In the genomic region with DNA sequence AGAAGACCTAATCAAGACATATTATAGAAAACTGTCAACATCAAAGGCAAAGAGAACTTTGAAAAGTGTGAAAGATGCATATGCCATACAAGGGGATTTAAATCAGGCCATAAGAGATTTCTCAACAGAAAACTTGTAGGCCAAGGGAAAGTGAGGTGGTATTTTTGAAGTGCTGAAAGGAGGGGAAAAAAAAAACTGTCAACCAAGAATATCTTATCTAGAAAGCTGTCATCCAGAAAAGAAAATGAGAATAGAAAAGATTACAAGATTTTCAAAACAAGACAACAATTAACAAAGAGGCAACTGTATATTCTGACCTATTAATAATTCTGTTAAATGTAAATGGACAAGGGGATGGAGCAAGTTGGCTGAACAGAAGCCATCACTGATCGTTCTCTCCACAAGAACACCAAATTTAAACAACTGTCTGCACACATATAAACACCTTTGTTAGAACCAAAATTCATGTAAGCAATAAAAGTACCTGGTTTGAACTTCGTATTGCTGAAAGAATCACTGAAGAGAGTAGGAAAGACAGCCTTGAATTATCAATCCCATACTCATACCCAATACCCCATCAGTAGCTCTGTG, we compare ENCODE assay signal across 28 cellular contexts.
"Had no signal": no experiment of that assay in that cellular context is flagged by ENCODE, and none has a peak within 500 bp of the region (broad histone marks: within the 10 kb centered on the region; RNA-seq: fewer than 3 reads in every experiment).

No MANE protein-coding gene starts in this region.

- H3K9me3 ChIP-seq: testis, thyroid gland, transverse colon, uterus, vagina had no signal

- H3K27me3 Mint-ChIP-seq: stimulated activated memory B cell treated with anti-CD40 and anti-IgM and Interleukin-4, amounts not matched to agents 10 μg/mL and 1 μg/mL and 100 μg/mL, for 72 hours; stimulated activated naive B cell treated with anti-CD40 and anti-IgM and Interleukin-4, amounts not matched to agents 10 μg/mL and 1 μg/mL and 100 μg/mL, for 72 hours; stimulated activated naive CD8-positive, alpha-beta T cell treated with anti-CD3 and anti-CD28 coated beads, Interleukin-15, amount 100 ng/mL, for 72 hours; stimulated activated naive CD8-positive, alpha-beta T cell treated with anti-CD3 and anti-CD28 coated beads, Interleukin-15, Interleukin-2, amounts not matched to agents 100 ng/mL and 50 ng/mL, for 24 hours; type B pancreatic cell had no signal

- H3K27me3 ChIP-seq: stomach, suprapubic skin, testis, thyroid gland, tibial artery, tibial nerve, transverse colon, upper lobe of left lung, upper lobe of right lung, uterus, vagina had no signal

- H3K4me3 ChIP-seq: stomach, suprapubic skin, testis, thoracic aorta, thyroid gland, tibial artery, tibial nerve, transverse colon, upper lobe of left lung, upper lobe of right lung, uterus, vagina had no signal

- H3K27ac ChIP-seq: stomach, suprapubic skin, testis, thoracic aorta, thyroid gland, tibial artery, tibial nerve, transverse colon, upper lobe of left lung, upper lobe of right lung, uterus, vagina had no signal

- H3K36me3 Mint-ChIP-seq: stimulated activated effector memory CD8-positive, alpha-beta T cell treated with anti-CD3 and anti-CD28 coated beads, Interleukin-12 subunit alpha, Interleukin-12 subunit beta, amount 100 ng/mL, for 72 hours; type B pancreatic cell had no signal

- H3K36me3 ChIP-seq: stomach, suprapubic skin, thoracic aorta, thyroid gland, tibial artery, tibial nerve, transverse colon, upper lobe of left lung, upper lobe of right lung, uterus, vagina had no signal

- H3K4me3 Mint-ChIP-seq: stimulated activated effector memory CD8-positive, alpha-beta T cell treated with anti-CD3 and anti-CD28 coated beads, Interleukin-12 subunit alpha, Interleukin-12 subunit beta, amount 100 ng/mL, for 72 hours; stimulated activated memory B cell treated with anti-CD40 and anti-IgM and Interleukin-4, amounts not matched to agents 10 μg/mL and 1 μg/mL and 100 μg/mL, for 72 hours; stimulated activated naive B cell treated with anti-CD40 and anti-IgM and Interleukin-4, amounts not matched to agents 10 μg/mL and 1 μg/mL and 100 μg/mL, for 72 hours; stimulated activated naive CD8-positive, alpha-beta T cell treated with anti-CD3 and anti-CD28 coated beads, Interleukin-15, amount 100 ng/mL, for 72 hours; stimulated activated naive CD8-positive, alpha-beta T cell treated with anti-CD3 and anti-CD28 coated beads, Interleukin-15, Interleukin-2, amounts not matched to agents 100 ng/mL and 50 ng/mL, for 24 hours; type B pancreatic cell had no signal

- H3K27ac Mint-ChIP-seq: stimulated activated effector memory CD8-positive, alpha-beta T cell treated with anti-CD3 and anti-CD28 coated beads, Interleukin-12 subunit alpha, Interleukin-12 subunit beta, amount 100 ng/mL, for 72 hours; stimulated activated memory B cell treated with anti-CD40 and anti-IgM and Interleukin-4, amounts not matched to agents 10 μg/mL and 1 μg/mL and 100 μg/mL, for 72 hours; stimulated activated naive B cell treated with anti-CD40 and anti-IgM and Interleukin-4, amounts not matched to agents 10 μg/mL and 1 μg/mL and 100 μg/mL, for 72 hours; stimulated activated naive CD8-positive, alpha-beta T cell treated with anti-CD3 and anti-CD28 coated beads, Interleukin-15, amount 100 ng/mL, for 72 hours; stimulated activated naive CD8-positive, alpha-beta T cell treated with anti-CD3 and anti-CD28 coated beads, Interleukin-15, Interleukin-2, amounts not matched to agents 100 ng/mL and 50 ng/mL, for 24 hours; type B pancreatic cell had no signal

- DNase-seq: stimulated activated CD4-positive, alpha-beta T cell treated with anti-CD3 and anti-CD28 coated beads, Interleukin-2, amount 100 ng/mL, for 48 hours; stimulated activated CD4-positive, alpha-beta T cell treated with anti-CD3 and anti-CD28 coated beads, Interleukin-4, amount 100 ng/mL, for 1 hour; stimulated activated CD4-positive, alpha-beta T cell treated with anti-CD3 and anti-CD28 coated beads, Interleukin-4, amount 100 ng/mL, for 24 hours; stimulated activated CD4-positive, alpha-beta T cell treated with anti-CD3 and anti-CD28 coated beads, Interleukin-4, amount 100 ng/mL, for 4 hours; stimulated activated CD8-positive, alpha-beta memory T cell treated with anti-CD3 and anti-CD28 coated beads, Interleukin-4, amount 100 ng/mL, for 48 hours; stimulated activated naive B cell treated with anti-CD40 and anti-IgM and Interleukin-4, amounts not matched to agents 10 μg/mL and 1 μg/mL and 100 μg/mL, for 72 hours; stimulated activated naive CD4-positive, alpha-beta T cell; stimulated activated naive CD4-positive, alpha-beta T cell treated with Interleukin-2 at 50 U/mL for 16 hours; stimulated activated naive CD8-positive, alpha-beta T cell treated with anti-CD3 and anti-CD28 coated beads, Interleukin-15, amount 100 ng/mL, for 72 hours; stimulated activated naive CD8-positive, alpha-beta T cell treated with anti-CD3 and anti-CD28 coated beads, Interleukin-15, Interleukin-2, amounts not matched to agents 100 U/mL and 50 U/mL, for 24 hours; stomach; substantia nigra; testis; thyroid gland; tibial artery; transverse colon; trophoblast cell; upper lobe of left lung; upper lobe of right lung; uterus had no signal

- H3K4me1 ChIP-seq: stomach, suprapubic skin, testis, thyroid gland, tibial artery, tibial nerve, transverse colon, upper lobe of left lung, upper lobe of right lung, uterus, vagina had no signal

- H3K4me1 Mint-ChIP-seq: stimulated activated effector memory CD8-positive, alpha-beta T cell treated with anti-CD3 and anti-CD28 coated beads, Interleukin-12 subunit alpha, Interleukin-12 subunit beta, amount 100 ng/mL, for 72 hours; stimulated activated memory B cell treated with anti-CD40 and anti-IgM and Interleukin-4, amounts not matched to agents 10 μg/mL and 1 μg/mL and 100 μg/mL, for 72 hours; stimulated activated naive B cell treated with anti-CD40 and anti-IgM and Interleukin-4, amounts not matched to agents 10 μg/mL and 1 μg/mL and 100 μg/mL, for 72 hours; stimulated activated naive CD8-positive, alpha-beta T cell treated with anti-CD3 and anti-CD28 coated beads, Interleukin-15, amount 100 ng/mL, for 72 hours had no signal

- ATAC-seq: stimulated activated effector memory CD8-positive, alpha-beta T cell treated with anti-CD3 and anti-CD28 coated beads, Interleukin-12 subunit alpha, Interleukin-12 subunit beta, amount 100 ng/mL, for 72 hours; stimulated activated memory B cell treated with anti-CD40 and anti-IgM and Interleukin-4, amounts not matched to agents 10 μg/mL and 1 μg/mL and 100 μg/mL, for 72 hours; stimulated activated naive B cell treated with anti-CD40 and anti-IgM and Interleukin-4, amounts not matched to agents 10 μg/mL and 1 μg/mL and 100 μg/mL, for 72 hours; stimulated activated naive CD8-positive, alpha-beta T cell treated with anti-CD3 and anti-CD28 coated beads, Interleukin-15, amount 100 ng/mL, for 72 hours; stimulated activated naive CD8-positive, alpha-beta T cell treated with anti-CD3 and anti-CD28 coated beads, Interleukin-15, Interleukin-2, amounts not matched to agents 100 U/mL and 50 U/mL, for 24 hours; upper lobe of right lung had no signal
